In the genomic region with DNA sequence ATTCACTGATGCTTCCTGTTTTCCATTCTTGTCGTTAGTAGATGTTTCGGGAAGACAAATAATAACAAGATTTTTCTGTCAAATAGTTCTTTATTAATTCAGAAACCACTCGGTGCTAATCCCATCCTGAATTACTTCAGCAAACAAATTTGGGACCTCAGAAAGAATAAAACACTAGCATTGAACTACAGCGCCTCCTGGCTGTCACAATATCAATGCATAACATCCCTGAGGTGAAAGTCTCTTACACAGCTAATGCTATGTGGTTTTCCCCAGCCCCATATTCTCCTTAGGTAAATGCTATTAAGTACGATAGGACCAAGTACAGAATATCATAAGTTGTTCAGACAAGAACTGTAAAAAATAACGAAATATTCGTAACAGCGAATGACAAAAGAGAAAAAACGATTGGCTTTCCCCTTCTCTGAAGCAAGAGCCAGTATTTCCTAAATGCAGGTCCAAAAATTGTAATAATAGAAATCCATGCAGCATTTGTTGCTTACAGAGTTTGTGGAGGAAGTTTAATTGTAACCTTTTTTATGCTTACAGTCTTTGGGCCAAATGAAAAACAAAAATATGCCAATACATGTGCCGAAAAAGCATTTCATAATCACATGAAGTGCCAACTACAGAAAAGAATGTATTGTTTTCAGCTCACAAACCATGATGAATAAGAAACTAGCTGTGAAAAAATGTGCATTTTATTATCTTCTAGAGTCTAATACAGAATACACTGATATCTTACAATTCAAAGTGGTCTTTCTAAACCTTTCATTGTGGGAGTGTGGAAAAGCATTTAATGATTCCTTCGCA, we compare ENCODE assay signal across 8 cellular contexts. TPM values are rescaled to one million over a fixed set of nuclear protein-coding genes. Genes with fewer than 3 reads are reported as not detected.
DNase-seq lines count a peak whose midpoint lies in the region; ATAC-seq and TF ChIP-seq lines count a peak whose summit lies in the region.

No MANE protein-coding gene starts in this region.

- H3K4me3 ChIP-seq in CD8-positive, alpha-beta T cell (ENCODE audit: low read depth, low read length), result no peak overlapping the region
- no peak overlapping the region for H3K4me3 ChIP-seq in OCI-LY7 (ENCODE audit: low read depth, low read length, poor library complexity, severe bottlenecking)
- H3K4me3 ChIP-seq in fibroblast of villous mesenchyme (ENCODE audit: low read depth, low read length), result no peak overlapping the region
- no peak overlapping the region for H3K4me3 ChIP-seq in uterus

- CTCF ChIA-PET in CD8-positive, alpha-beta T cell (lab: Charles Lee), result interaction anchor here (0.7 to 6.2 kb wide), 30 partner anchors 9 to 377 kb away, joined by 3 to 155 read pairs (median 5); partner anchors contain the start of gene MYPN
- CTCF ChIA-PET in OCI-LY7 (lab: Charles Lee; ENCODE audit: unreplicated experiment), result interaction anchor here (1.1 to 1.6 kb wide), 3 partner anchors 272 to 368 kb away, joined by 3 to 8 read pairs (median 4); partner anchors contain the start of gene SIRT1

- no peaks in the 10 kb centered on the region for H3K4me1 ChIP-seq in CD8-positive, alpha-beta T cell (ENCODE audit: insufficient read depth, low read length)
- H3K4me1 ChIP-seq in OCI-LY7 (ENCODE audit: insufficient read depth, low read length, poor library complexity, severe bottlenecking) (no peaks in the 10 kb centered on the region), uterus (no peaks in the 10 kb centered on the region)

- no TSS peak for BruUV-seq in OCI-LY7 (replicated peaks; lab: Mats Ljungman, UMichigan)

- DNase-seq in CD8-positive, alpha-beta T cell, result peak; percentile 12 to 67 (median 47)
- peak; percentile 62 for DNase-seq in H4 (ENCODE audit: low spot score)
- DNase-seq in OCI-LY7 (ENCODE audit: low spot score), result peak; percentile 69
- DNase-seq in activated T-cell treated with anti-CD3 and anti-CD28 coated beads for 48 hours (ENCODE audit: low read depth), result peak; percentile 28
- peak; percentile 77 for DNase-seq in fibroblast of villous mesenchyme (ENCODE audit: low read depth)
- DNase-seq in pons (ENCODE audit: low spot score), result peak; percentile 79
- peak; percentile 42 to 62 for DNase-seq in uterus

- POLR2A ChIA-PET in CD8-positive, alpha-beta T cell (lab: Charles Lee), result interaction anchor here (0.6 to 1.3 kb wide), 3 partner anchors 301 to 307 kb away, joined by 3 to 4 read pairs (median 3); no protein-coding TSS in a partner anchor
- POLR2A ChIA-PET in OCI-LY7 (lab: Charles Lee), result interaction anchor here (1.0 to 2.5 kb wide), 3 partner anchors 39 to 301 kb away, joined by 4 to 9 read pairs (median 6); no protein-coding TSS in a partner anchor

- H3K27me3 Mint-ChIP-seq in CD8-positive, alpha-beta T cell (ENCODE audit: low read depth), result peaks cover 5% of the 10 kb centered on the region

- H3K36me3 Mint-ChIP-seq in CD8-positive, alpha-beta T cell, result no peaks in the 10 kb centered on the region

- no peak for TF ChIP-seq POLR2A in uterus (IDR thresholded peaks at IDR 0.05)

- peak; percentile 71 for ATAC-seq in CD8-positive, alpha-beta T cell
- ATAC-seq in HG03139 (IDR thresholded peaks at IDR 0.05; ENCODE audit: unreplicated experiment), result no peak

- H3K9me3 Mint-ChIP-seq in CD8-positive, alpha-beta T cell, result no peaks in the 10 kb centered on the region

- no peaks in the 10 kb centered on the region for H3K4me1 Mint-ChIP-seq in CD8-positive, alpha-beta T cell (ENCODE audit: low read depth)

- H3K27ac Mint-ChIP-seq in CD8-positive, alpha-beta T cell, result no peak overlapping the region

- H3K4me2 ChIP-seq in OCI-LY7 (ENCODE audit: low read length), result no peak overlapping the region

- intact Hi-C loops in CD8-positive, alpha-beta T cell (cut with DNase I, micrococcal nuclease), result loop anchor here (1.0 kb wide), 2 partner anchors 301 to 368 kb away; no protein-coding TSS in a partner anchor
- intact Hi-C loops in OCI-LY7 (cut with micrococcal nuclease; ENCODE audit: unreplicated experiment), result loop anchor here (1.0 kb wide), 2 partner anchors 300 to 368 kb away; no protein-coding TSS in a partner anchor
- intact Hi-C loops in uterus (cut with DNase I; ENCODE audit: low total_unique reads), result no loop called here

- no peak overlapping the region for H3K27ac ChIP-seq in CD8-positive, alpha-beta T cell (ENCODE audit: low read depth, low read length)
- H3K27ac ChIP-seq in OCI-LY7 (ENCODE audit: low read depth, low read length, poor library complexity, severe bottlenecking) (no peak overlapping the region), uterus (no peak overlapping the region)

- H3K9me2 ChIP-seq in OCI-LY7 (ENCODE audit: insufficient read depth, low read length), result no peaks in the 10 kb centered on the region

- no peaks in the 10 kb centered on the region for H4K20me1 ChIP-seq in OCI-LY7 (ENCODE audit: insufficient read depth, low read length)

- TF ChIP-seq CTCF in CD8-positive, alpha-beta T cell (IDR thresholded peaks at IDR 0.05), result peak; percentile 94
- TF ChIP-seq CTCF in OCI-LY7 (conservative IDR thresholded peaks at IDR 0.05; ENCODE audit: low read length), result peak; percentile 97
- peak; percentile 89 for TF ChIP-seq CTCF in fibroblast of villous mesenchyme (IDR thresholded peaks at IDR 0.05; ENCODE audit: insufficient read depth, low read depth, low read length)
- TF ChIP-seq CTCF in uterus (IDR thresholded peaks at IDR 0.05), result peak; percentile 64 to 82 (median 74)

- H3K36me3 ChIP-seq in CD8-positive, alpha-beta T cell (ENCODE audit: insufficient read depth, low read length), result no peaks in the 10 kb centered on the region
- H3K36me3 ChIP-seq in OCI-LY7 (ENCODE audit: insufficient read depth, low read length) (no peaks in the 10 kb centered on the region), uterus (no peaks in the 10 kb centered on the region)

- H3K9me3 ChIP-seq in CD8-positive, alpha-beta T cell (ENCODE audit: low read length), result no peaks in the 10 kb centered on the region
- H3K9me3 ChIP-seq in OCI-LY7 (ENCODE audit: low read length), result no peaks in the 10 kb centered on the region
- no peaks in the 10 kb centered on the region for H3K9me3 ChIP-seq in uterus

- no peak overlapping the region for H3K4me3 Mint-ChIP-seq in CD8-positive, alpha-beta T cell

- H2AFZ ChIP-seq in OCI-LY7 (ENCODE audit: low read length), result no peak overlapping the region

- no peaks in the 10 kb centered on the region for H3K79me2 ChIP-seq in OCI-LY7 (ENCODE audit: insufficient read depth, low read depth, low read length)

- no peaks in the 10 kb centered on the region for H3K27me3 ChIP-seq in CD8-positive, alpha-beta T cell (ENCODE audit: insufficient read depth, low read length)
- H3K27me3 ChIP-seq in uterus, result no peaks in the 10 kb centered on the region

RNA-seq across cellular contexts. Expression of gene MYPN, which starts 47.3 kb away (rescaled TPM):
- total RNA-seq in CD8-positive, alpha-beta T cell, result not detected
- total RNA-seq in H4 (2014; rRNA removed; shearing (Covaris generic)), result 3.8 and 5.5 TPM in 2 replicates
- total RNA-seq in OCI-LY7 (2014; rRNA removed; shearing (Covaris generic)), result 0.06 TPM in 1 of 2 replicates, not detected in the other
- not detected in 2 replicates for total RNA-seq in OCI-LY7 (2022)
- total RNA-seq in fibroblast of villous mesenchyme, result 4.5 and 18.6 TPM in 2 replicates
- total RNA-seq in uterus, result not detected

Comparison
In these comparisons a context has a peak if more than half of its experiments do, and no peak if none do; other contexts are left out.
1. DNase-seq: peak in every context shown above with its lines; median percentile 79 in pons; 77 in fibroblast of villous mesenchyme; 69 in OCI-LY7; 62 in H4; 52 in uterus; 47 in CD8-positive, alpha-beta T cell; 28 in activated T-cell treated with anti-CD3 and anti-CD28 coated beads for 48 hours.